ENCODE assay signal across 17 cellular contexts in genomic region chr18:25672490-25672889, GRCh38.
DNase-seq lines count a peak whose midpoint lies in the region; FAIRE-seq and TF ChIP-seq lines count a peak whose summit lies in the region.
"Had no signal": no experiment of that assay in that cellular context is flagged by ENCODE, and none has a peak within 500 bp of the region (broad histone marks: within the 10 kb centered on the region; RNA-seq: fewer than 3 reads in every experiment).

No MANE protein-coding gene starts in this region.

- no peaks in the 10 kb centered on the region for H4K20me1 ChIP-seq in MM.1S (ENCODE audit: insufficient read depth, low read length)

- peak overlapping the region; percentile 13 for H4K8ac ChIP-seq in trophoblast cell (ENCODE audit: low read depth, low read length)

- FAIRE-seq in RCC 7860 (lab: Jason Lieb, UNC) = no peak
- FAIRE-seq: A204.1, endothelial cell of umbilical vein had no signal

- H3K27ac ChIP-seq in MM.1S (ENCODE audit: low read length) (no peak overlapping the region), trophoblast cell (ENCODE audit: low read depth, low read length) (no peak overlapping the region)
- H3K27ac ChIP-seq: tibial nerve had no signal

- H3K9me3 ChIP-seq in MM.1S (replicated peaks; ENCODE audit: insufficient read depth, low read length) (no peaks in the 10 kb centered on the region), trophoblast cell (ENCODE audit: insufficient read depth, low read depth, low read length) (no peaks in the 10 kb centered on the region)
- H3K9me3 ChIP-seq: tibial nerve had no signal

- H3K36me3 ChIP-seq in MM.1S (replicated peaks; ENCODE audit: insufficient read depth, low read length) (no peaks in the 10 kb centered on the region), trophoblast cell (ENCODE audit: control insufficient read depth in 1 of 2, insufficient read depth in 2 of 2, low read length in 2 of 2) (no peaks in the 10 kb centered on the region)
- H3K36me3 ChIP-seq: tibial nerve had no signal

- no peak overlapping the region for H3K4ac ChIP-seq in trophoblast cell (ENCODE audit: low read depth, low read length)

- peak overlapping the region; percentile 79 for H4K91ac ChIP-seq in trophoblast cell (ENCODE audit: low read depth, low read length)

- no peak overlapping the region for H3K9ac ChIP-seq in MM.1S (ENCODE audit: low read length)
- no peak overlapping the region for H3K9ac ChIP-seq in trophoblast cell (ENCODE audit: low read length)

- peak overlapping the region; percentile 85 for H2BK12ac ChIP-seq in trophoblast cell (ENCODE audit: low read length)

- H3K14ac ChIP-seq in trophoblast cell (ENCODE audit: low read length) = peak overlapping the region; percentile 24

- H2AFZ ChIP-seq in MM.1S (ENCODE audit: low read length) (no peak overlapping the region), trophoblast cell (ENCODE audit: insufficient read depth, low read length, poor library complexity) (no peak overlapping the region)

- H3K4me3 ChIP-seq in MM.1S (ENCODE audit: low read length) (no peak overlapping the region), choroid plexus epithelial cell (ENCODE audit: low read depth, low read length) (no peak overlapping the region), trophoblast cell (ENCODE audit: low read depth, low read length) (no peak overlapping the region)
- H3K4me3 ChIP-seq: tibial nerve had no signal

- H2AK5ac ChIP-seq in trophoblast cell (ENCODE audit: low read length) = peak overlapping the region; percentile 73

- H3K4me1 ChIP-seq in MM.1S (ENCODE audit: low read length) = no peaks in the 10 kb centered on the region
- peaks cover 4 to 9% of the 10 kb centered on the region in 2 experiments for H3K4me1 ChIP-seq in trophoblast cell (ENCODE audit: control insufficient read depth in 1 of 2, insufficient read depth in 2 of 2, low read length in 2 of 2)
- H3K4me1 ChIP-seq: tibial nerve had no signal

- TF ChIP-seq CTCF in MM.1S (IDR thresholded peaks at IDR 0.05; ENCODE audit: low read length) (0 out of 2 replicates have a peak, but pooled peaks have one; percentile 4), choroid plexus epithelial cell (conservative IDR thresholded peaks at IDR 0.05; ENCODE audit: low read depth, low read length) (peak; percentile 19)

- no peak overlapping the region for H2BK5ac ChIP-seq in trophoblast cell (ENCODE audit: low read depth, low read length, poor library complexity)

- no peak overlapping the region for H3K23ac ChIP-seq in trophoblast cell (ENCODE audit: low read length)

- DNase-seq in DMS53 (lab: John Stamatoyannopoulos, UW) = peak; percentile 11
- DNase-seq in DMS53 treated with DMSO at 0.1 percent for 48 hours (lab: John Stamatoyannopoulos, UW; ENCODE audit: unreplicated experiment) = no peak
- DNase-seq in MM.1S = no peak
- no peak for DNase-seq in choroid plexus epithelial cell (ENCODE audit: low read depth)
- DNase-seq in trophoblast cell = no peak
- no peak for DNase-seq in RCC 7860 (ENCODE audit: low spot score)
- DNase-seq in mucosa of gallbladder (ENCODE audit: low spot score) = no peak
- no peak for DNase-seq in stimulated activated naive CD4-positive, alpha-beta T cell (lab: John Stamatoyannopoulos, UW)
- DNase-seq: CD4-positive, CD25-positive, alpha-beta regulatory T cell; cerebellar nuclear complex; kidney glomerular epithelial cell; NCI-H1694; NCI-H446 treated with DMSO at 0.1 percent for 48 hours; SW 1271 had no signal

- no peak overlapping the region for H4K12ac ChIP-seq in trophoblast cell (ENCODE audit: low read depth, low read length)

- WGBS in trophoblast cell (ENCODE audit: extremely low coverage, insufficient coverage, insufficient read length) = no CpG with 5 or more reads among the region's 4 CpGs

- H3K79me1 ChIP-seq in trophoblast cell (ENCODE audit: low read length) = peaks cover 10% of the 10 kb centered on the region

- no peak overlapping the region for H3K18ac ChIP-seq in trophoblast cell (ENCODE audit: low read length)

- H3K4me2 ChIP-seq in MM.1S (ENCODE audit: low read depth, low read length) (no peak overlapping the region), trophoblast cell (ENCODE audit: low read length) (no peak overlapping the region)

- no peaks in the 10 kb centered on the region for H3F3A ChIP-seq in MM.1S (ENCODE audit: insufficient read depth, low read length)

- H2BK120ac ChIP-seq in trophoblast cell (ENCODE audit: insufficient read depth, low read length, poor library complexity) = peak overlapping the region; percentile 64

- no peaks in the 10 kb centered on the region for H3K9me2 ChIP-seq in MM.1S (replicated peaks; ENCODE audit: insufficient read depth, low read length)

- H3K79me2 ChIP-seq in MM.1S (ENCODE audit: low read length) (no peaks in the 10 kb centered on the region), trophoblast cell (ENCODE audit: control insufficient read depth, insufficient read depth, low read length, poor library complexity) (peaks cover 3% of the 10 kb centered on the region)

- no peaks in the 10 kb centered on the region for H3K27me3 ChIP-seq in MM.1S (replicated peaks; ENCODE audit: insufficient read depth, low read length)
- no peaks in the 10 kb centered on the region for H3K27me3 ChIP-seq in trophoblast cell (ENCODE audit: insufficient read depth, low read length)
- H3K27me3 ChIP-seq: tibial nerve had no signal
